1 cellular context compared by ENCODE assay signal in genomic region chr3:127031046-127031810, GRCh38.
TF ChIP-seq lines count a peak whose summit lies in the region.

No MANE protein-coding gene starts in this region.

TF ChIP-seq in WTC11, 78 proteins besides CTCF, POLR2A, EP300 and RAD21 (continued from another document):
- TF ChIP-seq STAT6 (CRISPR knock-in tag; conservative IDR thresholded peaks at IDR 0.05; ENCODE audit: low read depth) (no peak), FOXK1 (CRISPR knock-in tag; IDR thresholded peaks at IDR 0.05) (no peak), ARID4B (CRISPR knock-in tag; IDR thresholded peaks at IDR 0.05; ENCODE audit: borderline replicate concordance) (no peak), OVOL2 (CRISPR knock-in tag; IDR thresholded peaks at IDR 0.05; ENCODE audit: borderline replicate concordance) (no peak), FOXP4 (CRISPR knock-in tag; IDR thresholded peaks at IDR 0.05) (no peak), ZNF416 (CRISPR knock-in tag; IDR thresholded peaks at IDR 0.05) (no peak)
TF ChIP-seq in WTC11: peak in this region for 0.
